29 cellular contexts compared by ENCODE assay signal in the genomic region with DNA sequence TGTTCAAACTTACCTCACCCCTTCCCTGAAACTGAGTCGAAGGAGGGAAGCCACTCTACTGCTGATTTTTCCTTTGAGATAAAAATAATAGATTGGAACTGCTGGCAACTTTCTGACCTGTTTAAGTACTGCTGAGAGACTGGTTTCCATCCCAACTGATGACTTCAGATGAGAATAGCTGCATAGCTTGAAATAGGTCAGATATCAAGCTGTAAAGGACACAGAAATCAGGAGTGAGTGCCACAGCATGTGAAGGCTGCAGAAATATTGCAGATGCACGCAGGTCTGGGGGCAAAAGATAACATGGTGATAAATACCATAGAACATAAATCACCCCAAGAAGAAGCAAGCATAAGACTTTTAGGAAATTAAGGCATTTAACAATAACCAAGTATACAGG.
"Had no signal": no experiment of that assay in that cellular context is flagged by ENCODE, and none has a peak within 500 bp of the region (broad histone marks: within the 10 kb centered on the region; RNA-seq: fewer than 3 reads in every experiment).

No MANE protein-coding gene starts in this region.

- H3K4me1 ChIP-seq: neural progenitor cell, right atrium auricular region, right lobe of liver, stomach, testis, thyroid gland, transverse colon, upper lobe of left lung, vagina had no signal

- H3K27ac Mint-ChIP-seq: mesothelial cell of epicardium; naive B cell; nephron progenitor cell; neural progenitor cell; progenitor cell of endocrine pancreas; stimulated activated naive B cell treated with anti-CD40 and anti-IgM and Interleukin-4, amounts not matched to agents 10 μg/mL and 1 μg/mL and 100 μg/mL, for 72 hours had no signal

- H2AFZ ChIP-seq: hepatocyte, neural progenitor cell had no signal

- H3K79me2 ChIP-seq: hepatocyte had no signal

- H3K4me2 ChIP-seq: hepatocyte, neural progenitor cell, smooth muscle cell had no signal

- H3K9me3 ChIP-seq: neutrophil, right atrium auricular region, right lobe of liver, stomach, testis, thyroid gland, transverse colon, upper lobe of left lung, vagina had no signal

- H3K27ac ChIP-seq: hepatocyte, neural progenitor cell, neutrophil, right atrium auricular region, right lobe of liver, stomach, testis, thyroid gland, transverse colon, upper lobe of left lung, vagina had no signal

- DNase-seq: islet precursor cell; left cardiac atrium; mesendoderm; naive B cell; natural killer cell; nephron progenitor cell; occipital lobe; right lobe of liver; stimulated activated CD4-positive, alpha-beta T cell treated with anti-CD3 and anti-CD28 coated beads, Interleukin-1b, Interleukin-23, amount 100 ng/mL, for 48 hours; stimulated activated CD4-positive, alpha-beta T cell treated with anti-CD3 and anti-CD28 coated beads, Interleukin-2, amount 100 ng/mL, for 48 hours; stimulated activated CD4-positive, alpha-beta T cell treated with anti-CD3 and anti-CD28 coated beads, Interleukin-4, amount 100 ng/mL, for 4 hours; stimulated activated CD8-positive, alpha-beta memory T cell treated with anti-CD3 and anti-CD28 coated beads, Interleukin-4, amount 100 ng/mL, for 48 hours; stimulated activated naive B cell treated with anti-CD40 and anti-IgM and Interleukin-4, amounts not matched to agents 10 μg/mL and 1 μg/mL and 100 μg/mL, for 72 hours; stimulated activated naive CD8-positive, alpha-beta T cell treated with anti-CD3 and anti-CD28 coated beads, Interleukin-15, Interleukin-2, amounts not matched to agents 100 U/mL and 50 U/mL, for 24 hours; stomach; testis; thyroid gland; transverse colon; upper lobe of left lung had no signal

- H3K4me3 ChIP-seq: hepatocyte, lung, neural progenitor cell, right atrium auricular region, right lobe of liver, smooth muscle cell, stomach, testis, thyroid gland, transverse colon, upper lobe of left lung, vagina had no signal

- H3K36me3 ChIP-seq: neural progenitor cell, neutrophil, right atrium auricular region, right lobe of liver, stomach, thyroid gland, transverse colon, upper lobe of left lung, vagina had no signal

- H3K9ac ChIP-seq: neural progenitor cell had no signal

- H3K4me3 Mint-ChIP-seq: mesothelial cell of epicardium; naive B cell; natural killer cell; nephron progenitor cell; neural progenitor cell; stimulated activated naive B cell treated with anti-CD40 and anti-IgM and Interleukin-4, amounts not matched to agents 10 μg/mL and 1 μg/mL and 100 μg/mL, for 72 hours had no signal

- H3K4me1 Mint-ChIP-seq: mesothelial cell of epicardium; naive B cell; nephron progenitor cell; neural progenitor cell; stimulated activated naive B cell treated with anti-CD40 and anti-IgM and Interleukin-4, amounts not matched to agents 10 μg/mL and 1 μg/mL and 100 μg/mL, for 72 hours had no signal

- H3K27me3 Mint-ChIP-seq: naive B cell; progenitor cell of endocrine pancreas; stimulated activated naive B cell treated with anti-CD40 and anti-IgM and Interleukin-4, amounts not matched to agents 10 μg/mL and 1 μg/mL and 100 μg/mL, for 72 hours had no signal

- ATAC-seq: left cardiac atrium; left lobe of liver; natural killer cell; right lobe of liver; stimulated activated naive B cell treated with anti-CD40 and anti-IgM and Interleukin-4, amounts not matched to agents 10 μg/mL and 1 μg/mL and 100 μg/mL, for 72 hours; stimulated activated naive CD8-positive, alpha-beta T cell treated with anti-CD3 and anti-CD28 coated beads, Interleukin-15, Interleukin-2, amounts not matched to agents 100 U/mL and 50 U/mL, for 24 hours had no signal

- H3K9me3 Mint-ChIP-seq: neural progenitor cell; stimulated activated naive B cell treated with anti-CD40 and anti-IgM and Interleukin-4, amounts not matched to agents 10 μg/mL and 1 μg/mL and 100 μg/mL, for 72 hours had no signal

- H3K36me3 Mint-ChIP-seq: mesothelial cell of epicardium; naive B cell; natural killer cell; neural progenitor cell; stimulated activated naive B cell treated with anti-CD40 and anti-IgM and Interleukin-4, amounts not matched to agents 10 μg/mL and 1 μg/mL and 100 μg/mL, for 72 hours had no signal

- H3K27me3 ChIP-seq: hepatocyte, neural progenitor cell, neutrophil, right atrium auricular region, right lobe of liver, stomach, testis, thyroid gland, transverse colon, upper lobe of left lung, vagina had no signal
